ENCODE assay signal across 8 cellular contexts in the genomic region with DNA sequence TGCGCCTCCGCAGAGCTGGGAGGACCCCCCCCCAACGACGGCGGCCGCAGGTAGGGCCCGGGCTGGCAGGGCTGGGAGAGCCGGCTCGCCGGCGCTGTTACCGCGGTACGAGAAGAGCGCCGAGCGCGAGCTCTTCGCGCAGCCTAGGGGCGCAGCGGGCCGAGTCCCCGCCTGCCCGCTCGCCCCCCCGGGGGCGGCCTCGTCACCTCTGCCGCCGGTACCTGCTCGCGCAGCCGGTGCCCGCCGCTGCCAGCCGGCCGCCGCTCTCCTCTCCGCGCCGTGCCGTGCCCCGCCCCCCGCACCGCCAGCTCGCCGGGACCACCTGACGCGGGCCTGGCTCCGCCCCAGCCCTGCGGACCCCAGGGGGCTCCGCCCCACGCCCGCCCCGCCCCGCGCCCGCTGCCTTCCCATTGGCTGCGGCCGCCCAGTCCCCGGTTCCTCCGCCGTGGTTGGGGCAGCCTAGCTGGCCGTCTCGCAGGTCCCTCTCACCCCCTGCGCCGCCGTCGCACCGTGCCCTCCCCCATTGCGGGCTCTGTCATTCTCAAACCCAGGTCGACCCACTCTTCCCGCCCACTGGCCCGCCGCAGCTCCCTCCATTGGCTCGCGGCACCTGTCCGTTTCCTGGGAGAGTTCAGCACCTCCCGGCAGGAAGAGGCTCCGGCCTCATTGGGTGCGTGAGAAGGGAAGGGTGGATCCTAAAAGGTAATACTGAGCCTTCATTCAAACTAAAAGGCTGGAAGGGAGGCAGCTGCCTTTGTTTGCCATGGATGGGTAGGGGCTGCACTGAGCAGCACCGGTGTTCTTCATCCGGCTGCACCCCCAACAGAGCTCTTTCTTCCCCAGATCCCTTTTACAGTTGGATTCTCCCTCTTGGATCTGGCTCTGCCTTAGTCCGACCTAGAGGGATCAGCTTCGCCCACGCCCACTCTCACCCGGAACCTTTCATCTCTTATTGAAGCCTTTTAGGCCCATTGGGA. TPM values are rescaled to one million over a fixed set of nuclear protein-coding genes. Genes with fewer than 3 reads are reported as not detected.
DNase-seq lines count a peak whose midpoint lies in the region; ATAC-seq and TF ChIP-seq lines count a peak whose summit lies in the region.

TSS of gene MAP3K9 (minus strand) at position 276 of the 977 bp plus-strand sequence. CDS start 342 bp downstream, outside the sequence.

- H3K9me3 ChIP-seq in Peyer's patch (no peaks in the 10 kb centered on the region), neural cell (ENCODE audit: low read length) (no peaks in the 10 kb centered on the region)

- peak; percentile 83 for ATAC-seq in GM21723 (IDR thresholded peaks at IDR 0.05; ENCODE audit: unreplicated experiment)
- ATAC-seq in stimulated activated naive CD8-positive, alpha-beta T cell treated with anti-CD3 and anti-CD28 coated beads, Interleukin-15, amount 100 ng/mL, for 72 hours, result peak; percentile 90

- H3K36me3 Mint-ChIP-seq in activated T-helper 1 cell treated with anti-CD3 and anti-CD28 coated beads, Interleukin-12 subunit alpha, Interleukin-12 subunit beta, Interleukin-2, Interleukin-4 antibody, amounts not matched to agents 30 ng/mL and 10 ng/mL and 1 ng/mL, durations not matched to agents 14 hours and 24 hours and 36 hours (ENCODE audit: low read depth), result no peaks in the 10 kb centered on the region

- DNase-seq in DMS79 (lab: John Stamatoyannopoulos, UW) (peak; percentile 100), Peyer's patch (peak; percentile 90 to 97 (median 97)), fibroblast of the aortic adventitia (ENCODE audit: low read depth) (no peak)
- peak; percentile 87 for DNase-seq in activated T-helper 1 cell treated with anti-CD3 and anti-CD28 coated beads, Interleukin-12 subunit alpha, Interleukin-12 subunit beta, Interleukin-2, Interleukin-4 antibody, amounts not matched to agents 30 ng/mL and 10 ng/mL and 1 ng/mL, durations not matched to agents 14 hours and 24 hours and 36 hours (ENCODE audit: low spot score)
- DNase-seq in stimulated activated naive CD8-positive, alpha-beta T cell treated with anti-CD3 and anti-CD28 coated beads, Interleukin-15, amount 100 ng/mL, for 72 hours, result peak; percentile 88 to 92

- H3K9me3 Mint-ChIP-seq in activated T-helper 1 cell treated with anti-CD3 and anti-CD28 coated beads, Interleukin-12 subunit alpha, Interleukin-12 subunit beta, Interleukin-2, Interleukin-4 antibody, amounts not matched to agents 30 ng/mL and 10 ng/mL and 1 ng/mL, durations not matched to agents 14 hours and 24 hours and 36 hours, result no peaks in the 10 kb centered on the region
- H3K9me3 Mint-ChIP-seq in stimulated activated naive CD8-positive, alpha-beta T cell treated with anti-CD3 and anti-CD28 coated beads, Interleukin-15, amount 100 ng/mL, for 72 hours, result no peaks in the 10 kb centered on the region

- TF ChIP-seq RAD21 in neural cell (conservative IDR thresholded peaks at IDR 0.05), result peak; percentile 13

- H3K4me1 ChIP-seq in KMS-11 (ENCODE audit: low read depth, poor library complexity, severe bottlenecking) (no peaks in the 10 kb centered on the region), Peyer's patch (peaks cover 0 to 7% (median 0%) of the 10 kb centered on the region in 4 donors)

- no peaks in the 10 kb centered on the region for H3K36me3 ChIP-seq in KMS-11 (ENCODE audit: insufficient read depth)
- no peaks in the 10 kb centered on the region for H3K36me3 ChIP-seq in Peyer's patch
- no peaks in the 10 kb centered on the region for H3K36me3 ChIP-seq in neural cell (ENCODE audit: insufficient read depth, low read length)

- peak; percentile 11 to 41 for TF ChIP-seq POLR2A in Peyer's patch (IDR thresholded peaks at IDR 0.05)

- H2AFZ ChIP-seq in KMS-11 (ENCODE audit: low read depth) (peak within 1 kb of the TSS; percentile 56), neural cell (ENCODE audit: low read depth, low read length) (peak within 1 kb of the TSS; percentile 77)

- peak within 1 kb of the TSS; percentile 7; the same call in 1 of the 2 replicates for H3K9ac ChIP-seq in KMS-11
- peak within 1 kb of the TSS; percentile 91 for H3K9ac ChIP-seq in neural cell (ENCODE audit: low read length)

- H3F3A ChIP-seq in neural cell (ENCODE audit: insufficient read depth, low read length, poor library complexity, severe bottlenecking), result no peaks in the 10 kb centered on the region

- TF ChIP-seq CTCF in KMS-11 (conservative IDR thresholded peaks at IDR 0.05; ENCODE audit: low read depth, low read length), result no peak
- TF ChIP-seq CTCF in Peyer's patch (IDR thresholded peaks at IDR 0.05), result peak in 1 of 6 experiments; percentile 17
- no peak for TF ChIP-seq CTCF in fibroblast of the aortic adventitia (IDR thresholded peaks at IDR 0.05; ENCODE audit: insufficient read depth, low read length)
- TF ChIP-seq CTCF in neural cell (IDR thresholded peaks at IDR 0.05; ENCODE audit: poor library complexity, severe bottlenecking), result no peak

- TF ChIP-seq EP300 in neural cell (conservative IDR thresholded peaks at IDR 0.05; ENCODE audit: poor library complexity, severe bottlenecking), result peak; percentile 11

- H4K20me1 ChIP-seq in KMS-11 (ENCODE audit: insufficient read depth) (no peaks in the 10 kb centered on the region), neural cell (ENCODE audit: insufficient read depth) (no peaks in the 10 kb centered on the region)

- H3K27ac Mint-ChIP-seq in activated T-helper 1 cell treated with anti-CD3 and anti-CD28 coated beads, Interleukin-12 subunit alpha, Interleukin-12 subunit beta, Interleukin-2, Interleukin-4 antibody, amounts not matched to agents 30 ng/mL and 10 ng/mL and 1 ng/mL, durations not matched to agents 14 hours and 24 hours and 36 hours, result peak within 1 kb of the TSS; percentile 59
- peak within 1 kb of the TSS; percentile 77 to 86 for H3K27ac Mint-ChIP-seq in stimulated activated naive CD8-positive, alpha-beta T cell treated with anti-CD3 and anti-CD28 coated beads, Interleukin-15, amount 100 ng/mL, for 72 hours

- no peak within 1 kb of the TSS for H3K4me3 ChIP-seq in KMS-11 (IDR thresholded peaks at IDR 0.05; ENCODE audit: insufficient read depth, low read depth, low read length)
- peak within 1 kb of the TSS; percentile 85 to 97 (median 86) for H3K4me3 ChIP-seq in Peyer's patch
- H3K4me3 ChIP-seq in fibroblast of the aortic adventitia (ENCODE audit: low read depth, low read length), result peak within 1 kb of the TSS; percentile 48
- peak within 1 kb of the TSS; percentile 90 for H3K4me3 ChIP-seq in neural cell (ENCODE audit: low read length)

- H3K4me3 Mint-ChIP-seq in activated T-helper 1 cell treated with anti-CD3 and anti-CD28 coated beads, Interleukin-12 subunit alpha, Interleukin-12 subunit beta, Interleukin-2, Interleukin-4 antibody, amounts not matched to agents 30 ng/mL and 10 ng/mL and 1 ng/mL, durations not matched to agents 14 hours and 24 hours and 36 hours, result peak within 1 kb of the TSS; percentile 71
- H3K4me3 Mint-ChIP-seq in stimulated activated naive CD8-positive, alpha-beta T cell treated with anti-CD3 and anti-CD28 coated beads, Interleukin-15, amount 100 ng/mL, for 72 hours, result peak within 1 kb of the TSS; percentile 83 to 90

- no peaks in the 10 kb centered on the region for H3K9me2 ChIP-seq in neural cell (ENCODE audit: insufficient read depth, low read length)

- H3K79me2 ChIP-seq in KMS-11 (ENCODE audit: insufficient read depth, low read depth) (no peaks in the 10 kb centered on the region), neural cell (replicated peaks; ENCODE audit: insufficient read depth, low read length) (peaks cover 76% of the 10 kb centered on the region)

- H3K4me2 ChIP-seq in KMS-11 (peak within 1 kb of the TSS; percentile 40), neural cell (ENCODE audit: low read length) (peak within 1 kb of the TSS; percentile 90)

- no peaks in the 10 kb centered on the region for H3K27me3 Mint-ChIP-seq in activated T-helper 1 cell treated with anti-CD3 and anti-CD28 coated beads, Interleukin-12 subunit alpha, Interleukin-12 subunit beta, Interleukin-2, Interleukin-4 antibody, amounts not matched to agents 30 ng/mL and 10 ng/mL and 1 ng/mL, durations not matched to agents 14 hours and 24 hours and 36 hours (ENCODE audit: insufficient read depth)
- no peaks in the 10 kb centered on the region for H3K27me3 Mint-ChIP-seq in stimulated activated naive CD8-positive, alpha-beta T cell treated with anti-CD3 and anti-CD28 coated beads, Interleukin-15, amount 100 ng/mL, for 72 hours

- intact Hi-C loops in activated T-helper 1 cell treated with anti-CD3 and anti-CD28 coated beads, Interleukin-12 subunit alpha, Interleukin-12 subunit beta, Interleukin-2, Interleukin-4 antibody, amounts not matched to agents 30 ng/mL and 10 ng/mL and 1 ng/mL, durations not matched to agents 14 hours and 24 hours and 36 hours (cut with micrococcal nuclease), result loop anchor here (1.0 to 5.0 kb wide), 7 partner anchors 8 to 451 kb away; partner anchors contain the start of genes COX16, MED6 and TTC9

- H3K27me3 ChIP-seq in KMS-11 (ENCODE audit: insufficient read depth, low read depth) (no peaks in the 10 kb centered on the region), Peyer's patch (no peaks in the 10 kb centered on the region), neural cell (ENCODE audit: insufficient read depth, low read depth, low read length) (no peaks in the 10 kb centered on the region)

- H3K27ac ChIP-seq in KMS-11, result no peak within 1 kb of the TSS
- H3K27ac ChIP-seq in Peyer's patch, result peak within 1 kb of the TSS; percentile 74 to 90 (median 84)
- H3K27ac ChIP-seq in neural cell (ENCODE audit: low read length), result peak within 1 kb of the TSS; percentile 95

- H3K4me1 Mint-ChIP-seq in activated T-helper 1 cell treated with anti-CD3 and anti-CD28 coated beads, Interleukin-12 subunit alpha, Interleukin-12 subunit beta, Interleukin-2, Interleukin-4 antibody, amounts not matched to agents 30 ng/mL and 10 ng/mL and 1 ng/mL, durations not matched to agents 14 hours and 24 hours and 36 hours (ENCODE audit: low read depth), result peaks cover 11% of the 10 kb centered on the region
- peaks cover 16% of the 10 kb centered on the region for H3K4me1 Mint-ChIP-seq in stimulated activated naive CD8-positive, alpha-beta T cell treated with anti-CD3 and anti-CD28 coated beads, Interleukin-15, amount 100 ng/mL, for 72 hours

TF ChIP-seq in neural cell, 6 proteins besides CTCF, POLR2A, EP300 and RAD21 (continues in another document):
- TF ChIP-seq TAF1 (IDR thresholded peaks at IDR 0.05; ENCODE audit: low read depth) (peak; percentile 48), POLR2AphosphoS5 (IDR thresholded peaks at IDR 0.05) (peak; percentile 92)

RNA-seq across cellular contexts. Expression of gene MAP3K9, which starts in this region (rescaled TPM):
- total RNA-seq in Peyer's patch (10 to 100 TPM in 3 of 4 donors, 1 to 10 TPM in 1; 8.6 to 14.0 (median 12.0) TPM), fibroblast of the aortic adventitia (ENCODE audit: low replicate concordance) (under 0.01 and 0.33 TPM in 2 replicates)
- total RNA-seq in activated T-helper 1 cell treated with anti-CD3 and anti-CD28 coated beads, Interleukin-12 subunit alpha, Interleukin-12 subunit beta, Interleukin-2, Interleukin-4 antibody, amounts not matched to agents 30 ng/mL and 10 ng/mL and 1 ng/mL, durations not matched to agents 14 hours and 24 hours and 36 hours, result 3.5 and 4.1 TPM in 2 replicates
- polyA plus RNA-seq in neural cell, result 10.4 and 13.4 TPM in 2 replicates
- 61.0 and 61.1 TPM in 2 replicates for polyA minus RNA-seq in neural cell
